Comparison of ENCODE assay signal across 24 cellular contexts in the genomic region with DNA sequence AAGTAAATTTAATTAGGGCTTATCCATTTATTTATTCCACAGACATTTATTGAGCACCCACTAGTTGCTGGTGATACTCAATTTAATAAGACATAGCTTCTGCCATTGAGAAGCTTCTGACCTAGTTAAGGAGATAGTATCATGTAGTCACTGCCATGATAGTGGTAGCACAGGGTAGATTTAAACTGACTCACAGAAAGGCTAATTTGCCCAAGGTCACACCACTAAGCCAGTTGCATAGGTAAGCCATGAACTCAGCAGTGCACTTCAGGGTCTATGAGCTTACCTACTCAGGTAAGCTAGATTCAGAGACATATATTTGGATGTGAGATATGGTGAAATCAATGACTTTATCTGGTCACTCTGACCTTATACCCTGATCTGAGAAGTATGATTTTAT.
"Had no signal": no experiment of that assay in that cellular context is flagged by ENCODE, and none has a peak within 500 bp of the region (broad histone marks: within the 10 kb centered on the region; RNA-seq: fewer than 3 reads in every experiment).

No MANE protein-coding gene starts in this region.

- ATAC-seq: foreskin keratinocyte, lower lobe of right lung, psoas muscle, right lobe of liver had no signal

- DNase-seq: effector CD4-positive, alpha-beta T cell; endodermal cell; erythroblast; foreskin keratinocyte; head of caudate nucleus; kidney; left cardiac atrium; left ventricle myocardium inferior; lower lobe of right lung; occipital lobe; psoas muscle; retina; right lobe of liver; stimulated activated CD4-positive, alpha-beta T cell treated with anti-CD3 and anti-CD28 coated beads, Interleukin-4, amount 100 ng/mL, for 1 hour; stimulated activated CD8-positive, alpha-beta memory T cell treated with anti-CD3 and anti-CD28 coated beads, Interleukin-4, amount 100 ng/mL, for 48 hours; stimulated activated naive B cell treated with anti-CD40 and anti-IgM and Interleukin-4, amounts not matched to agents 10 μg/mL and 1 μg/mL and 100 μg/mL, for 72 hours; stimulated activated naive CD8-positive, alpha-beta T cell treated with anti-CD3 and anti-CD28 coated beads, Interleukin-15, amount 100 ng/mL, for 72 hours; testis; transverse colon had no signal

- H3K27me3 ChIP-seq: hepatocyte, right lobe of liver, testis, transverse colon had no signal

- H3K36me3 Mint-ChIP-seq: memory B cell; stimulated activated naive B cell treated with anti-CD40 and anti-IgM and Interleukin-4, amounts not matched to agents 10 μg/mL and 1 μg/mL and 100 μg/mL, for 72 hours had no signal

- H3K79me2 ChIP-seq: hepatocyte had no signal

- H3K9me3 ChIP-seq: left ventricle myocardium inferior, lower lobe of right lung, psoas muscle, right lobe of liver, testis, transverse colon had no signal

- H3K27ac ChIP-seq: coronary artery, foreskin keratinocyte, hepatocyte, left ventricle myocardium inferior, lower lobe of right lung, psoas muscle, right lobe of liver, testis, transverse colon had no signal

- H3K27me3 Mint-ChIP-seq: stimulated activated naive B cell treated with anti-CD40 and anti-IgM and Interleukin-4, amounts not matched to agents 10 μg/mL and 1 μg/mL and 100 μg/mL, for 72 hours had no signal

- H3K4me2 ChIP-seq: hepatocyte had no signal

- H3K4me3 Mint-ChIP-seq: endodermal cell, memory B cell, mesothelial cell of epicardium, nephron had no signal

- H3K36me3 ChIP-seq: left ventricle myocardium inferior, lower lobe of right lung, right lobe of liver, transverse colon had no signal

- H3K4me3 ChIP-seq: coronary artery, hepatocyte, left ventricle myocardium inferior, lower lobe of right lung, psoas muscle, right lobe of liver, testis, transverse colon had no signal

- H3K27ac Mint-ChIP-seq: endodermal cell; memory B cell; mesothelial cell of epicardium; nephron; stimulated activated naive B cell treated with anti-CD40 and anti-IgM and Interleukin-4, amounts not matched to agents 10 μg/mL and 1 μg/mL and 100 μg/mL, for 72 hours; stimulated activated naive CD8-positive, alpha-beta T cell treated with anti-CD3 and anti-CD28 coated beads, Interleukin-15, amount 100 ng/mL, for 72 hours had no signal

- H3K9me3 Mint-ChIP-seq: memory B cell had no signal

- H3K4me1 ChIP-seq: foreskin keratinocyte, left ventricle myocardium inferior, right lobe of liver, testis, transverse colon had no signal

- H2AFZ ChIP-seq: hepatocyte had no signal
